In the genomic region with DNA sequence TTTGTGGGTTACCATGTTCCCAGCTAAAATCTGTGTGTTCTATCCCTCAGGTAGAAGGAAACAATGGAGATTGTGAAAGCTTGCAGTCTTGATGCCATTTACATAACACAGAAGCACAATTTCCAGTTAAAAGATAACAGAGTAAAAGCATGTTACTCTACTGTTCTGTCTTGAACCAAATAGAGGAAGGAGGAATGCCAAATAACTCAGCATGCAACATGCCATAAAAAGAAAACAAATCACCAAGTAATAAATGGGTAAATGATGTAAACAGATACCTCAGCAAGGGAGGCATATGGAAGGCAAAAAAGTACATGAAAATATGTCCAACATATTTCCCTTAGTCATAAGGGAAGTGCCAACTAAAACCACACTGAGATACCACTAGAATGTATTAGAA, we compare ENCODE assay signal across 27 cellular contexts.
DNase-seq lines count a peak whose midpoint lies in the region; ATAC-seq, FAIRE-seq and TF ChIP-seq lines count a peak whose summit lies in the region.
"Had no signal": no experiment of that assay in that cellular context is flagged by ENCODE, and none has a peak within 500 bp of the region (broad histone marks: within the 10 kb centered on the region; RNA-seq: fewer than 3 reads in every experiment).

No MANE protein-coding gene starts in this region.

- no peak overlapping the region for H4K5ac ChIP-seq in H1 (ENCODE audit: insufficient read length, low read depth, low read length)

- H3K4me3 ChIP-seq in mammary epithelial cell (replicated peaks in 1 of 3; ENCODE audit: insufficient read depth in 1 of 3, low read depth in 2 of 3, low read length in 3 of 3) (no peak overlapping the region), H1 (ENCODE audit: extremely low read depth in 1 of 4, insufficient read depth in 2 of 4, low read depth in 3 of 4, low read length in 4 of 4) (no peak overlapping the region), fibroblast of the aortic adventitia (ENCODE audit: low read depth, low read length) (no peak overlapping the region), neuronal stem cell (ENCODE audit: low read length in 2 of 2) (no peak overlapping the region)
- H3K4me3 ChIP-seq in CD4-positive, alpha-beta memory T cell (ENCODE audit: low read length in 2 of 2): no peak overlapping the region
- H3K4me3 ChIP-seq: A549; BLaER1 treated with 17β-estradiol and CSF1 and Interleukin-3, amounts not matched to agents 10 nM and 100 nM; GM12878 had no signal

- no peak overlapping the region for H3K4ac ChIP-seq in H1 (replicated peaks; ENCODE audit: insufficient read length, low read depth, low read length)
- H3K4ac ChIP-seq in neuronal stem cell (ENCODE audit: low read length): no peak overlapping the region

- no peak overlapping the region for H3K27ac Mint-ChIP-seq in MCF 10A (ENCODE audit: low read depth, unreplicated experiment)
- no peak overlapping the region for H3K27ac Mint-ChIP-seq in CD4-positive, alpha-beta memory T cell
- H3K27ac Mint-ChIP-seq: B cell; CD4-positive, alpha-beta T cell; CD8-positive, alpha-beta memory T cell had no signal

- H3K23ac ChIP-seq in H1 (ENCODE audit: insufficient read length): no peak overlapping the region
- no peak overlapping the region for H3K23ac ChIP-seq in neuronal stem cell (ENCODE audit: low read depth, low read length, poor library complexity)

- H3K36me3 ChIP-seq in mammary epithelial cell (ENCODE audit: insufficient read depth, low read length) (no peaks in the 10 kb centered on the region), H1 (ENCODE audit: control insufficient read depth in 2 of 4, insufficient read depth in 4 of 4, low read length in 3 of 4) (no peaks in the 10 kb centered on the region), neuronal stem cell (replicated peaks in 1 of 2; ENCODE audit: control insufficient read depth in 2 of 2, insufficient read depth in 2 of 2, low read length in 2 of 2) (no peaks in the 10 kb centered on the region)
- H3K36me3 ChIP-seq in CD4-positive, alpha-beta memory T cell (ENCODE audit: insufficient read depth, low read length): no peaks in the 10 kb centered on the region
- H3K36me3 ChIP-seq: BLaER1 treated with 17β-estradiol and CSF1 and Interleukin-3, amounts not matched to agents 10 nM and 100 nM had no signal

- H3K9me3 Mint-ChIP-seq in MCF 10A (ENCODE audit: unreplicated experiment): no peaks in the 10 kb centered on the region
- H3K9me3 Mint-ChIP-seq in CD4-positive, alpha-beta memory T cell: peaks cover 0 to 13% (median 5%) of the 10 kb centered on the region in 8 donors

- H4K91ac ChIP-seq in H1 (replicated peaks; ENCODE audit: insufficient read length, low read length) (no peak overlapping the region), neuronal stem cell (ENCODE audit: low read depth, low read length, poor library complexity) (no peak overlapping the region)

- H3K79me1 ChIP-seq in H1 (ENCODE audit: low read depth, low read length) (no peaks in the 10 kb centered on the region), neuronal stem cell (ENCODE audit: low read depth, low read length) (no peaks in the 10 kb centered on the region)

- no peak overlapping the region for H4K8ac ChIP-seq in H1 (ENCODE audit: extremely low read depth, insufficient read depth, low read length)
- H4K8ac ChIP-seq in neuronal stem cell (ENCODE audit: low read depth, low read length): no peak overlapping the region

- H2BK120ac ChIP-seq in H1 (replicated peaks; ENCODE audit: low read depth, low read length): no peak overlapping the region
- H2BK120ac ChIP-seq in neuronal stem cell (ENCODE audit: low read depth, low read length): no peak overlapping the region

- DNase-seq in mammary epithelial cell (peak; percentile 39), MCF 10A (ENCODE audit: unreplicated experiment) (no peak), H1 (ENCODE audit: low read depth in 1 of 2, low spot score in 2 of 2) (no peak), fibroblast of the aortic adventitia (ENCODE audit: low read depth) (peak; percentile 74), omental fat pad (ENCODE audit: low spot score) (no peak), activated gamma-delta T cell (lab: John Stamatoyannopoulos, UW) (no peak), neuronal stem cell (ENCODE audit: low spot score) (no peak)
- no peak for DNase-seq in CD4-positive, alpha-beta memory T cell
- DNase-seq: AML-193; CD4-positive, alpha-beta T cell; CD8-positive, alpha-beta memory T cell; COR-L47; DMS 273 treated with DMSO at 0.1 percent for 48 hours; DMS153; DMS53; DMS79; DND-41; EL; GDM1 had no signal

- no peak for TF ChIP-seq RAD21 in H1 (IDR thresholded peaks at IDR 0.05 in 1 of 2, conservative IDR thresholded peaks at IDR 0.05 in 1 of 2; ENCODE audit: low read depth in 2 of 2, low read length in 2 of 2)

- H3K18ac ChIP-seq in H1 (ENCODE audit: extremely low read depth, low read length): no peak overlapping the region
- H3K18ac ChIP-seq in neuronal stem cell (ENCODE audit: low read length): no peak overlapping the region

- BruUV-seq in mammary epithelial cell (replicated peaks; lab: Mats Ljungman, UMichigan) (no TSS peak), MCF 10A (replicated peaks; lab: Mats Ljungman, UMichigan) (no TSS peak)

- H2AFZ ChIP-seq in mammary epithelial cell (ENCODE audit: low read depth, low read length): no peak overlapping the region
- H2AFZ ChIP-seq in H1 (ENCODE audit: low read length): 0 out of 2 replicates have a peak overlapping the region, but pooled peaks have one; percentile 28
- H2AFZ ChIP-seq in neuronal stem cell (ENCODE audit: low read length): no peak overlapping the region

- H3K27me3 Mint-ChIP-seq in MCF 10A (ENCODE audit: insufficient read depth, unreplicated experiment): no peaks in the 10 kb centered on the region
- no peaks in the 10 kb centered on the region for H3K27me3 Mint-ChIP-seq in CD4-positive, alpha-beta memory T cell
- H3K27me3 Mint-ChIP-seq: B cell; CD4-positive, alpha-beta T cell; CD8-positive, alpha-beta memory T cell had no signal

- intact Hi-C loops in mammary epithelial cell (cut with micrococcal nuclease): no loop called here
- intact Hi-C loops in MCF 10A (cut with micrococcal nuclease): no loop called here
- intact Hi-C loops in CD4-positive, alpha-beta memory T cell (cut with micrococcal nuclease): no loop called here

- no peak for TF ChIP-seq POLR2A in H1 (IDR thresholded peaks at IDR 0.05; ENCODE audit: control extremely low read depth in 1 of 2, low read depth in 2 of 2, low read length in 2 of 2)

- no peak for TF ChIP-seq CTCF in mammary epithelial cell (conservative IDR thresholded peaks at IDR 0.05 in 1 of 2, IDR thresholded peaks at IDR 0.05 in 1 of 2; ENCODE audit: extremely low read depth in 1 of 2, insufficient read depth in 1 of 2, low read depth in 1 of 2, low read length in 2 of 2)
- TF ChIP-seq CTCF in MCF 10A (IDR thresholded peaks at IDR 0.05; ENCODE audit: unreplicated experiment): no peak
- no peak for TF ChIP-seq CTCF in H1 (IDR thresholded peaks at IDR 0.05; ENCODE audit: control extremely low read depth in 1 of 3, insufficient read depth in 1 of 3, low read depth in 1 of 3, low read length in 3 of 3)
- TF ChIP-seq CTCF in fibroblast of the aortic adventitia (IDR thresholded peaks at IDR 0.05; ENCODE audit: insufficient read depth, low read length): no peak
- TF ChIP-seq CTCF in omental fat pad (IDR thresholded peaks at IDR 0.05): no peak

- ATAC-seq in omental fat pad (ENCODE audit: low FRiP score): peak; percentile 20
- ATAC-seq: A549, GM12878 had no signal

- POLR2A ChIA-PET in MCF 10A (lab: Yijun Ruan, JAX): no interaction called here
- POLR2A ChIA-PET in H1 (lab: Charles Lee; ENCODE audit: partially characterized antibody): no interaction called here
- POLR2A ChIA-PET in CD4-positive, alpha-beta memory T cell (lab: Charles Lee; ENCODE audit: partially characterized antibody): no interaction called here

- H3K56ac ChIP-seq in H1 (replicated peaks; ENCODE audit: insufficient read length, low read depth, low read length): no peak overlapping the region

- H3K79me2 ChIP-seq in mammary epithelial cell (ENCODE audit: insufficient read depth, low read length) (no peaks in the 10 kb centered on the region), H1 (ENCODE audit: control insufficient read depth in 1 of 2, insufficient read depth in 2 of 2, low read length in 2 of 2) (no peaks in the 10 kb centered on the region)

- no peak overlapping the region for H3K27ac ChIP-seq in mammary epithelial cell (ENCODE audit: insufficient read depth, low read depth, low read length)
- no peak overlapping the region for H3K27ac ChIP-seq in H1 (ENCODE audit: low read depth, low read length)
- H3K27ac ChIP-seq in neuronal stem cell (replicated peaks; ENCODE audit: low read length): no peak overlapping the region
- H3K27ac ChIP-seq in CD4-positive, alpha-beta memory T cell (ENCODE audit: low read depth, low read length): no peak overlapping the region
- H3K27ac ChIP-seq: 22Rv1; A549; BLaER1 treated with 17β-estradiol and CSF1 and Interleukin-3, amounts not matched to agents 10 nM and 100 nM; C4-2B had no signal

- no peak overlapping the region for H2BK20ac ChIP-seq in H1 (ENCODE audit: low read length)

- no peaks in the 10 kb centered on the region for H3K4me1 ChIP-seq in mammary epithelial cell (ENCODE audit: insufficient read depth, low read length)
- no peaks in the 10 kb centered on the region for H3K4me1 ChIP-seq in H1 (replicated peaks in 1 of 4; ENCODE audit: control insufficient read depth in 3 of 4, insufficient read depth in 4 of 4, low read length in 3 of 4)
- peaks cover 0 to 2% of the 10 kb centered on the region in 2 donors for H3K4me1 ChIP-seq in neuronal stem cell (ENCODE audit: control insufficient read depth in 2 of 2, insufficient read depth in 1 of 2, low read depth in 1 of 2, low read length in 2 of 2)
- no peaks in the 10 kb centered on the region for H3K4me1 ChIP-seq in CD4-positive, alpha-beta memory T cell (ENCODE audit: insufficient read depth, low read length)
- H3K4me1 ChIP-seq: A549; BLaER1 treated with 17β-estradiol and CSF1 and Interleukin-3, amounts not matched to agents 10 nM and 100 nM had no signal

- no peak for FAIRE-seq in H1 (lab: Jason Lieb, UNC)
- FAIRE-seq: A549, GM12878, GM12892, GM18507 had no signal

- H3K14ac ChIP-seq in H1 (ENCODE audit: insufficient read length) (no peak overlapping the region), neuronal stem cell (ENCODE audit: low read length) (no peak overlapping the region)

- H3K27me3 ChIP-seq in mammary epithelial cell (ENCODE audit: insufficient read depth, low read length) (no peaks in the 10 kb centered on the region), H1 (replicated peaks in 1 of 4; ENCODE audit: control insufficient read depth in 3 of 4, extremely low read depth in 1 of 4, insufficient read depth in 3 of 4, low read length in 3 of 4) (no peaks in the 10 kb centered on the region), neuronal stem cell (ENCODE audit: control insufficient read depth in 3 of 3, insufficient read depth in 3 of 3, low read depth in 1 of 3, low read length in 3 of 3) (no peaks in the 10 kb centered on the region)
- no peaks in the 10 kb centered on the region for H3K27me3 ChIP-seq in CD4-positive, alpha-beta memory T cell (ENCODE audit: insufficient read depth, low read length)
- H3K27me3 ChIP-seq: BLaER1 treated with 17β-estradiol and CSF1 and Interleukin-3, amounts not matched to agents 10 nM and 100 nM had no signal

- H3K36me3 Mint-ChIP-seq in MCF 10A (ENCODE audit: insufficient read depth, unreplicated experiment): no peaks in the 10 kb centered on the region
- no peaks in the 10 kb centered on the region for H3K36me3 Mint-ChIP-seq in CD4-positive, alpha-beta memory T cell
- H3K36me3 Mint-ChIP-seq: CD8-positive, alpha-beta memory T cell had no signal

- CTCF ChIA-PET in mammary epithelial cell (lab: Charles Lee; ENCODE audit: low non-redundant PET): no interaction called here
- CTCF ChIA-PET in MCF 10A (lab: Yijun Ruan, JAX): interaction anchor here (0.7 kb wide), 1 partner anchor 31 kb away, joined by 3 read pairs; no protein-coding TSS in a partner anchor
- CTCF ChIA-PET in H1 (lab: Charles Lee; ENCODE audit: partially characterized antibody): no interaction called here
- CTCF ChIA-PET in CD4-positive, alpha-beta memory T cell (lab: Charles Lee; ENCODE audit: partially characterized antibody): no interaction called here

- no peak overlapping the region for H2AK5ac ChIP-seq in H1 (ENCODE audit: low read depth, low read length)
- no peak overlapping the region for H2AK5ac ChIP-seq in neuronal stem cell (ENCODE audit: low read depth, low read length)

- H2BK12ac ChIP-seq in H1 (ENCODE audit: low read depth, low read length): no peak overlapping the region
- H2BK12ac ChIP-seq in neuronal stem cell (ENCODE audit: low read length): no peak overlapping the region

- H4K20me1 ChIP-seq in mammary epithelial cell (ENCODE audit: insufficient read depth, low read length) (no peaks in the 10 kb centered on the region), H1 (replicated peaks in 1 of 2; ENCODE audit: control insufficient read depth in 1 of 2, insufficient read depth in 2 of 2, low read length in 2 of 2) (no peaks in the 10 kb centered on the region)
- H4K20me1 ChIP-seq: BLaER1 treated with 17β-estradiol and CSF1 and Interleukin-3, amounts not matched to agents 10 nM and 100 nM had no signal

- H3K9me3 ChIP-seq in mammary epithelial cell (replicated peaks; ENCODE audit: insufficient read depth, low read length) (no peaks in the 10 kb centered on the region), H1 (ENCODE audit: insufficient read depth in 2 of 2, low read depth in 1 of 2, low read length in 1 of 2) (0 out of 4 replicates have a peak, but pooled peaks cover 0 to 3% of the 10 kb centered on the region in 2 experiments), neuronal stem cell (replicated peaks in 1 of 2; ENCODE audit: control insufficient read depth in 2 of 2, insufficient read depth in 1 of 2, low read depth in 1 of 2, low read length in 2 of 2) (no peaks in the 10 kb centered on the region)
- H3K9me3 ChIP-seq in CD4-positive, alpha-beta memory T cell (ENCODE audit: control insufficient read depth in 1 of 2, low read length in 2 of 2): no peaks in the 10 kb centered on the region
- H3K9me3 ChIP-seq: A549; BLaER1 treated with 17β-estradiol and CSF1 and Interleukin-3, amounts not matched to agents 10 nM and 100 nM had no signal

- no peaks in the 10 kb centered on the region; the same call in 1 of the 2 replicates for H3K23me2 ChIP-seq in H1 (ENCODE audit: low read depth, low read length)

- H3K4me2 ChIP-seq in mammary epithelial cell (ENCODE audit: insufficient read depth, low read depth, low read length) (no peak overlapping the region), H1 (ENCODE audit: insufficient read depth in 1 of 2, low read depth in 2 of 2, low read length in 2 of 2) (no peak overlapping the region), neuronal stem cell (ENCODE audit: insufficient read depth, low read length, poor library complexity, severe bottlenecking) (no peak overlapping the region)
- H3K4me2 ChIP-seq: A549; BLaER1 treated with 17β-estradiol and CSF1 and Interleukin-3, amounts not matched to agents 10 nM and 100 nM had no signal

- H2BK15ac ChIP-seq in H1 (ENCODE audit: low read length): no peak overlapping the region
- no peak overlapping the region for H2BK15ac ChIP-seq in neuronal stem cell (ENCODE audit: low read length)

- H3K4me3 Mint-ChIP-seq in MCF 10A (ENCODE audit: unreplicated experiment): no peak overlapping the region
- no peak overlapping the region for H3K4me3 Mint-ChIP-seq in CD4-positive, alpha-beta memory T cell
- H3K4me3 Mint-ChIP-seq: B cell; CD4-positive, alpha-beta T cell; CD8-positive, alpha-beta memory T cell had no signal

- dilution Hi-C loops in mammary epithelial cell (cut with HindIII; ENCODE audit: low sequenced_read_pairs): no loop called here

- in situ Hi-C loops in mammary epithelial cell (cut with MboI; ENCODE audit: low sequenced_read_pairs in 2 of 2): no loop called here

- H2BK5ac ChIP-seq in H1 (ENCODE audit: low read depth, low read length) (no peak overlapping the region), neuronal stem cell (ENCODE audit: low read length) (no peak overlapping the region)

- no peak for TF ChIP-seq EP300 in H1 (IDR thresholded peaks at IDR 0.05; ENCODE audit: borderline replicate concordance in 1 of 2, low read depth in 2 of 2, low read length in 2 of 2)

- peaks cover 5% of the 10 kb centered on the region for H3K4me1 Mint-ChIP-seq in MCF 10A (ENCODE audit: insufficient read depth, unreplicated experiment)
- no peaks in the 10 kb centered on the region for H3K4me1 Mint-ChIP-seq in CD4-positive, alpha-beta memory T cell
- H3K4me1 Mint-ChIP-seq: B cell; CD8-positive, alpha-beta memory T cell had no signal

- no peak overlapping the region for H3K9ac ChIP-seq in mammary epithelial cell (ENCODE audit: insufficient read depth, low read length)
- no peak overlapping the region for H3K9ac ChIP-seq in H1 (replicated peaks in 1 of 4; ENCODE audit: extremely low read depth in 1 of 4, low read depth in 3 of 4, low read length in 3 of 4)
- no peak overlapping the region for H3K9ac ChIP-seq in neuronal stem cell (ENCODE audit: low read depth, low read length, poor library complexity)
- H3K9ac ChIP-seq: BLaER1 treated with 17β-estradiol and CSF1 and Interleukin-3, amounts not matched to agents 10 nM and 100 nM had no signal

Comparison
In these comparisons a context has a peak if more than half of its experiments do, and no peak if none do; other contexts are left out.
1. DNase-seq: peak in mammary epithelial cell (single experiment) and fibroblast of the aortic adventitia (single experiment); none in MCF 10A (single experiment), H1 (0 of 2), omental fat pad (single experiment), activated gamma-delta T cell (single experiment), neuronal stem cell (single experiment) and CD4-positive, alpha-beta memory T cell (0 of 5).